Comparison of ENCODE assay signal across 8 cellular contexts in the genomic region with DNA sequence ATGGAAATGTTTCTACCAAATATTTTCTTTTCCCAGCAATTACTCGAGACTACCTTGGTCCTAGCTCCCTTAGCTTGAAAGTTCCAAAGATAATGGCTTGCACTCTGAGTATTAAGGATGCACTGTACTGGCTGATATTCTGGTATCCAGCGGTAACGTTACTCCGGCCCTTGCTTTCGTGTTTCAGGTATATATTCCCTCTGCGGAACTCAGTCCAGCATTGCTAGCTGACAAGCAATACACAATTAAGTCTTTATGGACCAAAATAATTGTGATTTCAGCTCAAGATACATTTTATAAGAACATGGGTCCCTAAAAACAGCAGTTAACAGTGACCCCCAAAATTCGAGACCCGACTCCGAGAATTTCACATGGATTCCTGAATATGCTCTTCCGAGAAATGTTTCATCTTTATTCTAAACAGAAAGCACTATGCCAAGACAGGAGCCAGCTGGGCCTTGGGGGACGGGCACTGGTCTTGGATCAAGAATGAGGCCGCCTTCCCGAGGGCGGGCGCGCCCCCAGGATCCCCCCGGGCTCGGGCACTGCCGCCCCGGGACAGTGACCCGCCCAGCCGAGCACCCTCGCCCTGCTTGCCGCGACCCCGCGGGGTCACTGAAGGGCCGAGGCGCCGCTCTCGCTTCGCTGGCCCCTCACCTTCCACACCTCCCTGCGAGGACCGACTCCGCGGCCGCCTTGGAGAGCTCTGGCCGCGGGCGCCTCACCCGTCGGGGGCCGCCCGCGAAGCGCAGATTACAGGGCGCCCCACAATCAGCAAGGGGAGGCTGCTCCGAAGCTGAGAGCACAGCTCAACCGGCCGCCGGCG. TPM values are rescaled to one million over a fixed set of nuclear protein-coding genes. Genes with fewer than 3 reads are reported as not detected.
DNase-seq lines count a peak whose midpoint lies in the region; ATAC-seq and TF ChIP-seq lines count a peak whose summit lies in the region.

No MANE protein-coding gene starts in this region.

- intact Hi-C loops in PC-9 (cut with micrococcal nuclease; ENCODE audit: unreplicated experiment) (loop anchor here (1.0 to 10.0 kb wide), 2 partner anchors 181 to 642 kb away; partner anchors contain the start of genes GORAB and KIFAP3), right lobe of liver (cut with DNase I) (no loop called here)

- peaks cover 10 to 17% of the 10 kb centered on the region in 2 donors for H3K27me3 Mint-ChIP-seq in stimulated activated naive B cell treated with anti-CD40 and anti-IgM and Interleukin-4, amounts not matched to agents 10 μg/mL and 1 μg/mL and 100 μg/mL, for 72 hours

- POLR2A ChIA-PET in PC-9 (lab: Charles Lee; ENCODE audit: unreplicated experiment), result interaction anchor here (0.6 to 0.7 kb wide), 3 partner anchors 83 to 1264 kb away, joined by 3 read pairs; no protein-coding TSS in a partner anchor

- peak overlapping the region; percentile 91 to 93 for H3K4me3 Mint-ChIP-seq in stimulated activated naive B cell treated with anti-CD40 and anti-IgM and Interleukin-4, amounts not matched to agents 10 μg/mL and 1 μg/mL and 100 μg/mL, for 72 hours

- H3K9me2 ChIP-seq in PC-9 (ENCODE audit: insufficient read depth), result no peaks in the 10 kb centered on the region

- peaks cover 48% of the 10 kb centered on the region for H3K79me2 ChIP-seq in PC-9 (ENCODE audit: low read depth)

- H3K27ac Mint-ChIP-seq in stimulated activated naive B cell treated with anti-CD40 and anti-IgM and Interleukin-4, amounts not matched to agents 10 μg/mL and 1 μg/mL and 100 μg/mL, for 72 hours, result peak overlapping the region; percentile 100

- H3K4me1 Mint-ChIP-seq in stimulated activated naive B cell treated with anti-CD40 and anti-IgM and Interleukin-4, amounts not matched to agents 10 μg/mL and 1 μg/mL and 100 μg/mL, for 72 hours, result peaks cover 31 to 41% of the 10 kb centered on the region in 2 donors

- DNase-seq in NCI-H1417 (lab: John Stamatoyannopoulos, UW) (peak; percentile 46 to 76 (median 65)), NCI-H1417 treated with DMSO at 0.1 percent for 48 hours (lab: John Stamatoyannopoulos, UW) (no peak), PC-9 (no peak), choroid plexus epithelial cell (ENCODE audit: low read depth) (peak; percentile 46), right lobe of liver (peak in 1 of 3 donors; percentile 70)
- no peak for DNase-seq in stimulated activated naive B cell treated with anti-CD40 and anti-IgM and Interleukin-4, amounts not matched to agents 10 μg/mL and 1 μg/mL and 100 μg/mL, for 72 hours
- no peak for DNase-seq in NK-92 treated with Interleukin-12 subunit alpha and Interleukin-12 subunit beta, amount 100 ng/mL, for 24 hours (lab: John Stamatoyannopoulos, UW)

- WGBS in right lobe of liver (ENCODE audit: insufficient coverage, low coverage, low lambda C conversion rate, missing lambda C conversion rate), result 2% methylated on average over 14 of the region's 52 CpGs

- peak overlapping the region; percentile 91 for H3K27ac ChIP-seq in PC-9
- H3K27ac ChIP-seq in right lobe of liver, result peak overlapping the region; percentile 98 to 100 (median 99)

- no peak for TF ChIP-seq CTCF in PC-9 (conservative IDR thresholded peaks at IDR 0.05)
- TF ChIP-seq CTCF in choroid plexus epithelial cell (conservative IDR thresholded peaks at IDR 0.05; ENCODE audit: low read depth, low read length), result no peak
- no peak for TF ChIP-seq CTCF in right lobe of liver (IDR thresholded peaks at IDR 0.05)

- no peaks in the 10 kb centered on the region for H3K9me3 ChIP-seq in PC-9 (ENCODE audit: insufficient read depth, low read depth)
- no peaks in the 10 kb centered on the region for H3K9me3 ChIP-seq in right lobe of liver

- H4K20me1 ChIP-seq in PC-9 (ENCODE audit: insufficient read depth), result no peaks in the 10 kb centered on the region

- H3K27me3 ChIP-seq in PC-9 (ENCODE audit: insufficient read depth, low read depth) (no peaks in the 10 kb centered on the region), right lobe of liver (no peaks in the 10 kb centered on the region)

- TSS peak; percentile 62 for BruUV-seq in PC-9 (replicated peaks; lab: Mats Ljungman, UMichigan)

- H3K36me3 ChIP-seq in PC-9 (ENCODE audit: low read depth) (no peaks in the 10 kb centered on the region), right lobe of liver (peaks cover 0 to 5% (median 0%) of the 10 kb centered on the region in 4 donors)

- H3F3A ChIP-seq in PC-9 (ENCODE audit: insufficient read depth, low read depth), result peaks cover 35% of the 10 kb centered on the region; the same call in 1 of the 2 replicates

- H3K9me3 Mint-ChIP-seq in stimulated activated naive B cell treated with anti-CD40 and anti-IgM and Interleukin-4, amounts not matched to agents 10 μg/mL and 1 μg/mL and 100 μg/mL, for 72 hours, result no peaks in the 10 kb centered on the region

- peak overlapping the region; percentile 96 for H2AFZ ChIP-seq in PC-9

- ATAC-seq in HG02885 (IDR thresholded peaks at IDR 0.05; ENCODE audit: poor library complexity, unreplicated experiment) (peak; percentile 10), right lobe of liver (peak; percentile 0 to 9 (median 4))
- ATAC-seq in stimulated activated naive B cell treated with anti-CD40 and anti-IgM and Interleukin-4, amounts not matched to agents 10 μg/mL and 1 μg/mL and 100 μg/mL, for 72 hours (replicated peaks), result no peak

- CTCF ChIA-PET in PC-9 (lab: Charles Lee), result interaction anchor here (0.5 to 0.6 kb wide), 4 partner anchors 118 to 1041 kb away, joined by 3 to 6 read pairs (median 4); no protein-coding TSS in a partner anchor

- H3K4me2 ChIP-seq in PC-9, result peak overlapping the region; percentile 89

- peaks cover 6 to 17% of the 10 kb centered on the region in 2 donors for H3K36me3 Mint-ChIP-seq in stimulated activated naive B cell treated with anti-CD40 and anti-IgM and Interleukin-4, amounts not matched to agents 10 μg/mL and 1 μg/mL and 100 μg/mL, for 72 hours

- TF ChIP-seq POLR2A in right lobe of liver (IDR thresholded peaks at IDR 0.05), result no peak

- H3K4me3 ChIP-seq in PC-9 (peak overlapping the region; percentile 68), choroid plexus epithelial cell (ENCODE audit: low read depth, low read length) (peak overlapping the region; percentile 93), right lobe of liver (peak overlapping the region; percentile 87 to 90 (median 88))

- H3K4me1 ChIP-seq in PC-9 (replicated peaks; ENCODE audit: insufficient read depth) (peaks cover 33% of the 10 kb centered on the region), right lobe of liver (peaks cover 0 to 34% (median 6%) of the 10 kb centered on the region in 4 donors)

RNA-seq across cellular contexts. Expression of gene SCYL3, which starts 0.7 kb away (rescaled TPM):
- total RNA-seq in PC-9 (2021) (7.5 and 7.8 TPM in 2 replicates), right lobe of liver (1 to 10 TPM; 6.2 to 9.3 (median 8.3) TPM)

Comparison
In these comparisons a context has a peak if more than half of its experiments do, and no peak if none do; other contexts are left out.
1. DNase-seq: peak in NCI-H1417 (3 of 3) and choroid plexus epithelial cell (single experiment); none in NCI-H1417 treated with DMSO at 0.1 percent for 48 hours (single experiment), PC-9 (0 of 2), stimulated activated naive B cell treated with anti-CD40 and anti-IgM and Interleukin-4, amounts not matched to agents 10 μg/mL and 1 μg/mL and 100 μg/mL, for 72 hours (single experiment) and NK-92 treated with Interleukin-12 subunit alpha and Interleukin-12 subunit beta, amount 100 ng/mL, for 24 hours (single experiment).
2. ATAC-seq: peak in HG02885 (single experiment) and right lobe of liver (4 of 4); none in stimulated activated naive B cell treated with anti-CD40 and anti-IgM and Interleukin-4, amounts not matched to agents 10 μg/mL and 1 μg/mL and 100 μg/mL, for 72 hours (0 of 2).
3. Peak in every context shown above with its lines, with median percentiles within 50 percentile points of each other: H3K4me3 ChIP-seq.